In genomic region chr12:75390899-75391538, GRCh38 we compare ENCODE assay signal across 8 cellular contexts. TPM values are rescaled to one million over a fixed set of nuclear protein-coding genes. Genes with fewer than 3 reads are reported as not detected.
A peak's percentile ranks its signal among the peaks of the same experiment; 100 is the strongest.
DNase-seq lines count a peak whose midpoint lies in the region; ATAC-seq and TF ChIP-seq lines count a peak whose summit lies in the region.

TSS of gene GLIPR1L2 (plus strand) at chr12:75391089. CDS start at chr12:75391117, 28 bp downstream.

- H3K9ac ChIP-seq in rectal smooth muscle tissue (ENCODE audit: low read length): peak within 1 kb of the TSS; percentile 77

- DNase-seq in GM13977 (ENCODE audit: low spot score) (peak; percentile 80), NCI-H1694 (lab: John Stamatoyannopoulos, UW) (peak; percentile 52), T-helper 22 cell (ENCODE audit: low read depth) (peak; percentile 71), astrocyte of the cerebellum (ENCODE audit: low read depth) (peak; percentile 94), hepatic stellate cell (ENCODE audit: low spot score) (peak; percentile 80), aorta (peak; percentile 97 to 98)

- intact Hi-C loops in aorta (cut with DNase I): loop anchor here (1.0 to 10.0 kb wide), 4 partner anchors 56 to 90 kb away; partner anchors contain the start of genes GLIPR1 (in 2 of the 2), GLIPR1L1 (in 2 of the 2) and CAPS2 (in 1 of the 2)

- H3K4me3 ChIP-seq in astrocyte of the cerebellum (ENCODE audit: low read depth, low read length) (peak within 1 kb of the TSS; percentile 49), rectal smooth muscle tissue (ENCODE audit: low read length) (peak within 1 kb of the TSS; percentile 76), aorta (ENCODE audit: low read length in 2 of 2) (peak within 1 kb of the TSS; percentile 62 to 64)

- no peaks in the 10 kb centered on the region for H3K9me3 ChIP-seq in aorta (ENCODE audit: control insufficient read depth, low read length)

- no peaks in the 10 kb centered on the region for H3K36me3 ChIP-seq in rectal smooth muscle tissue (ENCODE audit: control insufficient read depth, insufficient read depth, low read length)
- H3K36me3 ChIP-seq in aorta (ENCODE audit: control insufficient read depth in 1 of 2, insufficient read depth in 2 of 2, low read length in 1 of 2): no peaks in the 10 kb centered on the region

- TF ChIP-seq CTCF in GM13977 (IDR thresholded peaks at IDR 0.05; ENCODE audit: extremely low read depth, insufficient read depth, missing control alignments) (peak; percentile 66), astrocyte of the cerebellum (IDR thresholded peaks at IDR 0.05; ENCODE audit: low read depth, low read length, missing control alignments) (peak; percentile 86)

- H3K27me3 ChIP-seq in rectal smooth muscle tissue (ENCODE audit: control insufficient read depth, insufficient read depth, low read length) (no peaks in the 10 kb centered on the region), aorta (ENCODE audit: control insufficient read depth in 1 of 2, insufficient read depth in 2 of 2, low read length in 1 of 2) (no peaks in the 10 kb centered on the region)

- 2 to 4% methylated on average over 36 of the region's 36 CpGs for WGBS in aorta, 2 donors

- in situ Hi-C loops in GM13977 (cut with MboI; ENCODE audit: low pct_unique_long_range_greater_than_20kb, low sequenced_read_pairs, unreplicated experiment): no loop called here
- in situ Hi-C loops in astrocyte of the cerebellum (cut with HindIII; ENCODE audit: low sequenced_read_pairs): no loop called here

- peak; percentile 93 for ATAC-seq in HG02884 (IDR thresholded peaks at IDR 0.05; ENCODE audit: unreplicated experiment)
- ATAC-seq in aorta (ENCODE audit: low FRiP score): peak; percentile 100

- H3K4me1 ChIP-seq in rectal smooth muscle tissue (ENCODE audit: control insufficient read depth, insufficient read depth, low read length): no peaks in the 10 kb centered on the region
- H3K4me1 ChIP-seq in aorta (ENCODE audit: control insufficient read depth in 1 of 2, insufficient read depth in 2 of 2, low read length in 2 of 2): no peaks in the 10 kb centered on the region

- H3K27ac ChIP-seq in rectal smooth muscle tissue (ENCODE audit: low read depth, low read length) (peak within 1 kb of the TSS; percentile 88), aorta (ENCODE audit: low read depth in 1 of 2, low read length in 2 of 2) (peak within 1 kb of the TSS; percentile 57 to 76)

RNA-seq across cellular contexts. Expression of gene GLIPR1L2, which starts in this region (rescaled TPM):
- total RNA-seq in aorta: 1 to 10 TPM in 1 of 2 donors, under 1 TPM in 1; 0.94 to 1.9 TPM
- 1 to 10 TPM in 1 of 2 donors, under 1 TPM in 1; 0.67 to 1.1 TPM for polyA plus RNA-seq in aorta

Comparison
In these comparisons a context has a peak if more than half of its experiments do, and no peak if none do; other contexts are left out.
1. Peak in every context shown above with its lines: DNase-seq, ATAC-seq, H3K4me3 ChIP-seq and H3K27ac ChIP-seq.